Comparison of ENCODE assay signal across 16 cellular contexts in the genomic region with DNA sequence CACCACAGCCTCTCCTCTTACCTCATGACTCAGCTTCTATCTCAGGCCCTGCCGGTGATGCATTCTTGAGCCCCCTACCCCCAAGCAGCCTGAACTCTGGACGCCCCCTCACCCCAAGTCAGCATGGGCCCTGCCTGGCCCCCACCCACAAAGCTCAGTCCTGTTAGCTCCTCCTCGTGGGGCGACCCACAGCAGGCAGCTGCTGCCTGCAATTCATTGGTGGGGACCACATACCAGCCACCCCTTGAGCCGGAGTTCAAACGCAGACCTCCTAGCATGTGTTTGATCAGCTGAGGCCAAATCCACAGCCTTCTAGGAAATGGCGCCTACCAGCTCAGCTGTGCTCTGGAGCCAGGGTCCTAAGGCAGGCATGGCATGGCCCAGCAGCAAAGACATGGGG.
DNase-seq lines count a peak whose midpoint lies in the region; ATAC-seq and TF ChIP-seq lines count a peak whose summit lies in the region.
"Had no signal": no experiment of that assay in that cellular context is flagged by ENCODE, and none has a peak within 500 bp of the region (broad histone marks: within the 10 kb centered on the region; RNA-seq: fewer than 3 reads in every experiment).

No MANE protein-coding gene starts in this region.

- H4K5ac ChIP-seq in mesendoderm (ENCODE audit: low read length) = no peak overlapping the region

- no peak overlapping the region for H3K18ac ChIP-seq in mesendoderm (ENCODE audit: low read length)

- no peak overlapping the region for H3K4me3 ChIP-seq in H7 (ENCODE audit: insufficient read depth, low read depth, low read length)
- H3K4me3 ChIP-seq in choroid plexus epithelial cell (ENCODE audit: low read depth, low read length) = no peak overlapping the region
- H3K4me3 ChIP-seq in spleen = no peak overlapping the region
- no peak overlapping the region for H3K4me3 ChIP-seq in MG63
- H3K4me3 ChIP-seq in mesendoderm (ENCODE audit: low read length) = no peak overlapping the region
- H3K4me3 ChIP-seq: GM23338 had no signal

- TF ChIP-seq POLR2A in spleen (IDR thresholded peaks at IDR 0.05) = no peak

- no peak overlapping the region for H3K56ac ChIP-seq in mesendoderm (ENCODE audit: low read length)

- no peak overlapping the region for H3K4ac ChIP-seq in mesendoderm (ENCODE audit: low read depth, low read length)

- no peak for ATAC-seq in HG03460 (IDR thresholded peaks at IDR 0.05; ENCODE audit: unreplicated experiment)
- ATAC-seq: GM23338 had no signal

- no peak overlapping the region for H3K9ac ChIP-seq in mesendoderm (ENCODE audit: low read length)

- no peak overlapping the region for H2BK5ac ChIP-seq in mesendoderm (ENCODE audit: low read length)

- 65 to 88% (median 82%) methylated on average over 1 to 7 of the region's 7 CpGs for WGBS in spleen, 5 donors
- no CpG with 5 or more reads among the region's 7 CpGs for WGBS in mesendoderm (ENCODE audit: extremely low coverage, insufficient coverage, low lambda C conversion rate)

- intact Hi-C loops in spleen (cut with DNase I; ENCODE audit: low total_unique reads) = no loop called here

- H3K23ac ChIP-seq in mesendoderm (ENCODE audit: low read length) = no peak overlapping the region

- no peak overlapping the region for H3K27ac ChIP-seq in spleen
- no peak overlapping the region for H3K27ac ChIP-seq in mesendoderm (ENCODE audit: low read depth, low read length)

- no peak overlapping the region for H4K8ac ChIP-seq in mesendoderm (ENCODE audit: low read depth, low read length)

- H3K9me3 ChIP-seq in spleen (no peaks in the 10 kb centered on the region), MG63 (no peaks in the 10 kb centered on the region)

- H3K79me1 ChIP-seq in mesendoderm (ENCODE audit: low read length) = no peaks in the 10 kb centered on the region

- no peaks in the 10 kb centered on the region for H3K79me2 ChIP-seq in mesendoderm (ENCODE audit: control insufficient read depth, insufficient read depth, low read length)

- H2AK5ac ChIP-seq in mesendoderm (ENCODE audit: low read length) = no peak overlapping the region

- no peak overlapping the region for H3K4me2 ChIP-seq in mesendoderm (ENCODE audit: low read length)
- H3K4me2 ChIP-seq: GM23338 had no signal

- H3K36me3 ChIP-seq in H7 (replicated peaks; ENCODE audit: control insufficient read depth, insufficient read depth, low read length) (no peaks in the 10 kb centered on the region), spleen (no peaks in the 10 kb centered on the region), MG63 (no peaks in the 10 kb centered on the region), mesendoderm (ENCODE audit: control insufficient read depth, insufficient read depth, low read length) (no peaks in the 10 kb centered on the region)

- TF ChIP-seq CTCF in choroid plexus epithelial cell (conservative IDR thresholded peaks at IDR 0.05; ENCODE audit: low read depth, low read length) (no peak), spleen (IDR thresholded peaks at IDR 0.05 in 8 of 11, conservative IDR thresholded peaks at IDR 0.05 in 3 of 11) (no peak)

- H3K27me3 ChIP-seq in H7 (ENCODE audit: control insufficient read depth, insufficient read depth, low read length) = no peaks in the 10 kb centered on the region; the same call in 1 of the 2 replicates
- peaks cover 0 to 8% (median 0%) of the 10 kb centered on the region in 7 donors for H3K27me3 ChIP-seq in spleen (replicated peaks in 1 of 7)
- no peaks in the 10 kb centered on the region for H3K27me3 ChIP-seq in MG63
- H3K27me3 ChIP-seq in mesendoderm (ENCODE audit: insufficient read depth, low read length, poor library complexity) = no peaks in the 10 kb centered on the region

- peak; percentile 28 for DNase-seq in H7
- DNase-seq in choroid plexus epithelial cell (ENCODE audit: low read depth) = peak; percentile 48
- DNase-seq in mesenteric fat pad (ENCODE audit: low spot score) = peak; percentile 47
- DNase-seq in spleen = peak; percentile 65
- DNase-seq in MG63 = no peak
- DNase-seq in mesendoderm = no peak
- DNase-seq: Calu3; CD4-positive, alpha-beta T cell; DMS79 treated with DMSO at 0.1 percent for 48 hours; HFFc6; MM.1S; NCI-H1105 treated with DMSO at 0.1 percent for 48 hours; NCI-H187; NCI-H446 had no signal

- H3K4me1 ChIP-seq in spleen (peaks cover 0 to 14% (median under 1%) of the 10 kb centered on the region in 6 donors), mesendoderm (ENCODE audit: control insufficient read depth, low read depth, low read length) (no peaks in the 10 kb centered on the region)

- no peak overlapping the region for H2BK120ac ChIP-seq in mesendoderm (ENCODE audit: low read depth, low read length)

- no peak overlapping the region for H2BK15ac ChIP-seq in mesendoderm (replicated peaks; ENCODE audit: low read depth)

Comparison
In these comparisons a context has a peak if more than half of its experiments do, and no peak if none do; other contexts are left out.
1. DNase-seq: peak in H7 (single experiment), choroid plexus epithelial cell (single experiment), mesenteric fat pad (single experiment) and spleen (single experiment); none in MG63 (single experiment) and mesendoderm (single experiment).